ENCODE assay signal across 8 cellular contexts in the genomic region with DNA sequence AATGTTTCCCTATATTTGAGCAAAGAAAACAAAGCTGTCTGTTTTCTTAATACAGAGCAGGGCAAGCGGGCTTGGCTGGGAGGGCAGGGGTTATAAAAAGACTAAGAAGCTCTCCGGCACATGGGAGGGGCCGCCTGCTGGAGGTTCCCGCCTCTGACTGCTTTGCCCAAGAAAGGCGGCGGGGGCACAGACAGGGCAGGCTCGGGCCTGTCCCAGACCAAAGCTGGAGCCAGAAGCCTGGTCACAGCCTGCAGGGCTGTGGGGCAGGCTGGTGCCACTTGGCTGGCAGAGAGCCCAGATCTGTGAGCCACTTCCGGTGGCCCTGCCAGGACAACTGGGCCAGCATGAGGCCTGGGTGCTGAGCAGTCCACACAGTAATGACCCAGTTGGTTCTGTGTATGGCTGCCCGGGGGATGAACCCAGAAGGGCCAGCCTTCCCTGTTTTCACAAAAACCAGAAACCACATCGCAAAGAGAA.
A peak's percentile ranks its signal among the peaks of the same experiment; 100 is the strongest.
DNase-seq lines count a peak whose midpoint lies in the region; ATAC-seq and TF ChIP-seq lines count a peak whose summit lies in the region.

No MANE protein-coding gene starts in this region.

- TF ChIP-seq CTCF in NB4 (IDR thresholded peaks at IDR 0.05; ENCODE audit: low read depth, low read length) (no peak), epithelial cell of esophagus (IDR thresholded peaks at IDR 0.05; ENCODE audit: insufficient read depth, low read depth, low read length, missing control alignments) (peak; percentile 17), mesothelial cell of epicardium (IDR thresholded peaks at IDR 0.05; ENCODE audit: unreplicated experiment) (no peak), transverse colon (IDR thresholded peaks at IDR 0.05) (peak in 3 of 5 experiments; percentile 13 to 23 (median 14))

- in situ Hi-C loops in transverse colon (cut with MboI; ENCODE audit: low pct_ligation_motif_present in 1 of 4, low pct_unique_long_range_greater_than_20kb in 1 of 4, low sequenced_read_pairs in 3 of 4) = no loop called here

- H3K4me1 ChIP-seq in transverse colon = peaks cover 12 to 31% (median 21%) of the 10 kb centered on the region in 4 donors

- ATAC-seq in SK-N-SH treated with all-trans-retinoic acid at 6 μM for 48 hours (peak; percentile 95), HG03135 (IDR thresholded peaks at IDR 0.05; ENCODE audit: unreplicated experiment) (no peak), GM18498 (IDR thresholded peaks at IDR 0.05; ENCODE audit: unreplicated experiment) (no peak)

- WGBS in transverse colon (ENCODE audit: low coverage in 1 of 2), 2 donors = 3 to 7% methylated on average over 8 to 10 of the region's 10 CpGs

- no peaks in the 10 kb centered on the region for H3K36me3 ChIP-seq in transverse colon

- no peak for TF ChIP-seq EP300 in transverse colon (IDR thresholded peaks at IDR 0.05; ENCODE audit: low read depth)

- no peaks in the 10 kb centered on the region for H3K36me3 Mint-ChIP-seq in mesothelial cell of epicardium

- no peaks in the 10 kb centered on the region for H3K27me3 Mint-ChIP-seq in mesothelial cell of epicardium (ENCODE audit: low read depth)

- no peaks in the 10 kb centered on the region for H3K9me3 ChIP-seq in transverse colon

- no peak for TF ChIP-seq POLR2A in NB4 (IDR thresholded peaks at IDR 0.05; ENCODE audit: extremely low read depth, insufficient read length)
- TF ChIP-seq POLR2A in transverse colon (IDR thresholded peaks at IDR 0.05) = no peak

- peak overlapping the region; percentile 76 to 85 (median 81) for H3K27ac ChIP-seq in transverse colon

- H3K4me1 Mint-ChIP-seq in mesothelial cell of epicardium = peaks cover 23% of the 10 kb centered on the region

- DNase-seq in ELR (ENCODE audit: low read depth) = peak; percentile 62
- peak; percentile 49 for DNase-seq in NB4 (ENCODE audit: low read depth)
- DNase-seq in epithelial cell of esophagus (ENCODE audit: low read depth) = peak; percentile 96
- no peak for DNase-seq in mesothelial cell of epicardium (ENCODE audit: low spot score in 2 of 2, unreplicated experiment in 2 of 2)
- DNase-seq in transverse colon = peak; percentile 81

- intact Hi-C loops in transverse colon (cut with DNase I; ENCODE audit: low total_unique reads) = no loop called here

- peak overlapping the region; percentile 97 for H3K27ac Mint-ChIP-seq in mesothelial cell of epicardium

- H3K4me3 Mint-ChIP-seq in mesothelial cell of epicardium = peak overlapping the region; percentile 5

- H3K9me3 Mint-ChIP-seq in mesothelial cell of epicardium = peaks cover 4% of the 10 kb centered on the region

- H3K4me3 ChIP-seq in NB4 (ENCODE audit: low read depth, low read length) (no peak overlapping the region), epithelial cell of esophagus (ENCODE audit: low read length) (no peak overlapping the region), transverse colon (no peak overlapping the region)

- no peaks in the 10 kb centered on the region for H3K27me3 ChIP-seq in transverse colon

TF ChIP-seq in SK-N-SH treated with all-trans-retinoic acid at 6 μM for 48 hours, 23 proteins besides CTCF, POLR2A, EP300 and RAD21 (continues in another document):
- TF ChIP-seq, protein P1, sequence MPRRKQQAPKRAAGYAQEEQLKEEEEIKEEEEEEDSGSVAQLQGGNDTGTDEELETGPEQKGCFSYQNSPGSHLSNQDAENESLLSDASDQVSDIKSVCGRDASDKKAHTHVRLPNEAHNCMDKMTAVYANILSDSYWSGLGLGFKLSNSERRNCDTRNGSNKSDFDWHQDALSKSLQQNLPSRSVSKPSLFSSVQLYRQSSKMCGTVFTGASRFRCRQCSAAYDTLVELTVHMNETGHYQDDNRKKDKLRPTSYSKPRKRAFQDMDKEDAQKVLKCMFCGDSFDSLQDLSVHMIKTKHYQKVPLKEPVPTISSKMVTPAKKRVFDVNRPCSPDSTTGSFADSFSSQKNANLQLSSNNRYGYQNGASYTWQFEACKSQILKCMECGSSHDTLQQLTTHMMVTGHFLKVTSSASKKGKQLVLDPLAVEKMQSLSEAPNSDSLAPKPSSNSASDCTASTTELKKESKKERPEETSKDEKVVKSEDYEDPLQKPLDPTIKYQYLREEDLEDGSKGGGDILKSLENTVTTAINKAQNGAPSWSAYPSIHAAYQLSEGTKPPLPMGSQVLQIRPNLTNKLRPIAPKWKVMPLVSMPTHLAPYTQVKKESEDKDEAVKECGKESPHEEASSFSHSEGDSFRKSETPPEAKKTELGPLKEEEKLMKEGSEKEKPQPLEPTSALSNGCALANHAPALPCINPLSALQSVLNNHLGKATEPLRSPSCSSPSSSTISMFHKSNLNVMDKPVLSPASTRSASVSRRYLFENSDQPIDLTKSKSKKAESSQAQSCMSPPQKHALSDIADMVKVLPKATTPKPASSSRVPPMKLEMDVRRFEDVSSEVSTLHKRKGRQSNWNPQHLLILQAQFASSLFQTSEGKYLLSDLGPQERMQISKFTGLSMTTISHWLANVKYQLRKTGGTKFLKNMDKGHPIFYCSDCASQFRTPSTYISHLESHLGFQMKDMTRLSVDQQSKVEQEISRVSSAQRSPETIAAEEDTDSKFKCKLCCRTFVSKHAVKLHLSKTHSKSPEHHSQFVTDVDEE (CRISPR knock-in tag; IDR thresholded peaks at IDR 0.05) = peak; percentile 58; the same call in 1 of the 2 replicates
- TF ChIP-seq TOX (CRISPR knock-in tag; IDR thresholded peaks at IDR 0.05; ENCODE audit: borderline replicate concordance) = no peak
- TF ChIP-seq ZFP30 (CRISPR knock-in tag; IDR thresholded peaks at IDR 0.05) = no peak
- TF ChIP-seq, protein P2, sequence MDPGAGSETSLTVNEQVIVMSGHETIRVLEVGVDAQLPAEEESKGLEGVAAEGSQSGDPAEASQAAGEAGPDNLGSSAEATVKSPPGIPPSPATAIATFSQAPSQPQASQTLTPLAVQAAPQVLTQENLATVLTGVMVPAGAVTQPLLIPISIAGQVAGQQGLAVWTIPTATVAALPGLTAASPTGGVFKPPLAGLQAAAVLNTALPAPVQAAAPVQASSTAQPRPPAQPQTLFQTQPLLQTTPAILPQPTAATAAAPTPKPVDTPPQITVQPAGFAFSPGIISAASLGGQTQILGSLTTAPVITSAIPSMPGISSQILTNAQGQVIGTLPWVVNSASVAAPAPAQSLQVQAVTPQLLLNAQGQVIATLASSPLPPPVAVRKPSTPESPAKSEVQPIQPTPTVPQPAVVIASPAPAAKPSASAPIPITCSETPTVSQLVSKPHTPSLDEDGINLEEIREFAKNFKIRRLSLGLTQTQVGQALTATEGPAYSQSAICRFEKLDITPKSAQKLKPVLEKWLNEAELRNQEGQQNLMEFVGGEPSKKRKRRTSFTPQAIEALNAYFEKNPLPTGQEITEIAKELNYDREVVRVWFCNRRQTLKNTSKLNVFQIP (CRISPR knock-in tag; IDR thresholded peaks at IDR 0.05; ENCODE audit: borderline replicate concordance, low read depth) = peak; percentile 80; the same call in 1 of the 2 replicates
- no peak for TF ChIP-seq PPARA (CRISPR knock-in tag; IDR thresholded peaks at IDR 0.05; ENCODE audit: borderline replicate concordance)
- TF ChIP-seq ZNF8 (CRISPR knock-in tag; IDR thresholded peaks at IDR 0.05) = no peak
- TF ChIP-seq TCF4 (CRISPR knock-in tag; IDR thresholded peaks at IDR 0.05; ENCODE audit: borderline replicate concordance) = peak; percentile 72; the same call in 1 of the 2 replicates
- TF ChIP-seq, protein P3, sequence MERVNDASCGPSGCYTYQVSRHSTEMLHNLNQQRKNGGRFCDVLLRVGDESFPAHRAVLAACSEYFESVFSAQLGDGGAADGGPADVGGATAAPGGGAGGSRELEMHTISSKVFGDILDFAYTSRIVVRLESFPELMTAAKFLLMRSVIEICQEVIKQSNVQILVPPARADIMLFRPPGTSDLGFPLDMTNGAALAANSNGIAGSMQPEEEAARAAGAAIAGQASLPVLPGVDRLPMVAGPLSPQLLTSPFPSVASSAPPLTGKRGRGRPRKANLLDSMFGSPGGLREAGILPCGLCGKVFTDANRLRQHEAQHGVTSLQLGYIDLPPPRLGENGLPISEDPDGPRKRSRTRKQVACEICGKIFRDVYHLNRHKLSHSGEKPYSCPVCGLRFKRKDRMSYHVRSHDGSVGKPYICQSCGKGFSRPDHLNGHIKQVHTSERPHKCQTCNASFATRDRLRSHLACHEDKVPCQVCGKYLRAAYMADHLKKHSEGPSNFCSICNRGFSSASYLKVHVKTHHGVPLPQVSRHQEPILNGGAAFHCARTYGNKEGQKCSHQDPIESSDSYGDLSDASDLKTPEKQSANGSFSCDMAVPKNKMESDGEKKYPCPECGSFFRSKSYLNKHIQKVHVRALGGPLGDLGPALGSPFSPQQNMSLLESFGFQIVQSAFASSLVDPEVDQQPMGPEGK (CRISPR knock-in tag; IDR thresholded peaks at IDR 0.05; ENCODE audit: borderline replicate concordance) = no peak
- TF ChIP-seq ZNF70 (CRISPR knock-in tag; IDR thresholded peaks at IDR 0.05) = no peak
- TF ChIP-seq ISL1 (CRISPR knock-in tag; IDR thresholded peaks at IDR 0.05) = peak; percentile 19; the same call in 1 of the 2 replicates
- TF ChIP-seq BACH2 (CRISPR knock-in tag; IDR thresholded peaks at IDR 0.05; ENCODE audit: borderline replicate concordance) = no peak
- 0 out of 2 replicates have a peak, but pooled peaks have one; percentile 36 for TF ChIP-seq RARB (CRISPR knock-in tag; IDR thresholded peaks at IDR 0.05)
- 0 out of 2 replicates have a peak, but pooled peaks have one; percentile 47 for TF ChIP-seq OSR1 (CRISPR knock-in tag; IDR thresholded peaks at IDR 0.05)
- no peak for TF ChIP-seq GLIS3 (CRISPR knock-in tag; IDR thresholded peaks at IDR 0.05)
- TF ChIP-seq ESRRG (CRISPR knock-in tag; IDR thresholded peaks at IDR 0.05) = no peak
- TF ChIP-seq ARNTL (CRISPR knock-in tag; IDR thresholded peaks at IDR 0.05; ENCODE audit: borderline replicate concordance, low read depth) = no peak
- peak; percentile 67; the same call in 1 of the 2 replicates for TF ChIP-seq CSDC2 (CRISPR knock-in tag; IDR thresholded peaks at IDR 0.05)
- peak; percentile 58 for TF ChIP-seq ZFP3 (CRISPR knock-in tag; IDR thresholded peaks at IDR 0.05)
- TF ChIP-seq ZNF565 (CRISPR knock-in tag; conservative IDR thresholded peaks at IDR 0.05; ENCODE audit: low read depth) = no peak
- TF ChIP-seq SNAI2 (CRISPR knock-in tag; IDR thresholded peaks at IDR 0.05) = peak; percentile 92
- TF ChIP-seq ZC3H10 (CRISPR knock-in tag; IDR thresholded peaks at IDR 0.05) = no peak

Comparison
In these comparisons a context has a peak if more than half of its experiments do, and no peak if none do; other contexts are left out.
1. DNase-seq: peak in ELR (single experiment), NB4 (single experiment), epithelial cell of esophagus (single experiment) and transverse colon (single experiment); none in mesothelial cell of epicardium (0 of 2).
2. CTCF ChIP-seq: peak in epithelial cell of esophagus (single experiment) and transverse colon (3 of 5); none in NB4 (single experiment) and mesothelial cell of epicardium (single experiment).